ENCODE assay signal across 10 cellular contexts in the genomic region with DNA sequence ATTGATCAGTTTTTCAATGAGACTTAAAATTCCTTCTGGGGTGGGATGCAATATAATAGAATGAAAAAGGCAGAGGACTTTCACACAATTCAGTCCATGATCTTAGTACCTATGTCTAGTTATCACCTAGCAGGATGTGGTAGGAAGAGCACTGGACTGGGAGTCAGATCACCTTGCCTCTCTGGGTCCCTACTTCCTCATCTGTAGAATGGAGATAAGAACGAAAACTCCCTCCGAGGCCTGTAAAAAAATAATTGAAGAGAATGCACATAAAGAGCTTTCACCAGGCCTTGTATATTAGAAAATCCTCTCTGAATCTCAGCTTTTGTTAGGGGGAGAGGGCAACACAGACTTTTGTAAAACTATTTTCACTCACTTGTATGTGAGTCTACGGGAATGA. TPM values are rescaled to one million over a fixed set of nuclear protein-coding genes. Genes with fewer than 3 reads are reported as not detected.
A peak's percentile ranks its signal among the peaks of the same experiment; 100 is the strongest.
DNase-seq lines count a peak whose midpoint lies in the region; TF ChIP-seq lines count a peak whose summit lies in the region.
"Had no signal": no experiment of that assay in that cellular context is flagged by ENCODE, and none has a peak within 500 bp of the region (broad histone marks: within the 10 kb centered on the region; RNA-seq: fewer than 3 reads in every experiment).

No MANE protein-coding gene starts in this region.

- H3K36me3 ChIP-seq in Loucy (ENCODE audit: insufficient read depth, low read length) (no peaks in the 10 kb centered on the region), breast epithelium (no peaks in the 10 kb centered on the region), tibial artery (no peaks in the 10 kb centered on the region)
- H3K36me3 ChIP-seq: spleen, upper lobe of left lung had no signal

- DNase-seq in CMK (ENCODE audit: low read depth) (peak; percentile 21), breast epithelium (ENCODE audit: low spot score in 2 of 2) (no peak), nephron progenitor cell (no peak), COLO668 (lab: John Stamatoyannopoulos, UW; ENCODE audit: unreplicated experiment) (no peak), GM13977 (ENCODE audit: low spot score) (no peak), tibial artery (no peak), islet precursor cell (no peak)

- TF ChIP-seq CTCF in Loucy (conservative IDR thresholded peaks at IDR 0.05; ENCODE audit: low read length) (no peak), breast epithelium (IDR thresholded peaks at IDR 0.05) (no peak), nephron progenitor cell (IDR thresholded peaks at IDR 0.05) (no peak), GM13977 (IDR thresholded peaks at IDR 0.05; ENCODE audit: extremely low read depth, insufficient read depth, missing control alignments) (no peak), tibial artery (IDR thresholded peaks at IDR 0.05) (no peak)

- peak overlapping the region; percentile 43 for H3K27ac Mint-ChIP-seq in nephron progenitor cell

- intact Hi-C loops in breast epithelium (cut with DNase I; ENCODE audit: low total_unique reads) (no loop called here), tibial artery (cut with DNase I; ENCODE audit: low total_unique reads) (no loop called here)

- H2AFZ ChIP-seq in Loucy (ENCODE audit: low read length): peak overlapping the region; percentile 98

- H3K9me3 Mint-ChIP-seq in nephron progenitor cell: peaks cover 10% of the 10 kb centered on the region

- H3K27me3 ChIP-seq in Loucy (ENCODE audit: insufficient read depth, low read length, poor library complexity, severe bottlenecking): no peaks in the 10 kb centered on the region
- H3K27me3 ChIP-seq in breast epithelium: no peaks in the 10 kb centered on the region
- H3K27me3 ChIP-seq in tibial artery: peaks cover 0 to 3% of the 10 kb centered on the region in 2 donors

- H4K20me1 ChIP-seq in Loucy (ENCODE audit: insufficient read depth, low read length, poor library complexity, severe bottlenecking): no peaks in the 10 kb centered on the region

- no peaks in the 10 kb centered on the region; the same call in 1 of the 2 replicates for H3F3A ChIP-seq in Loucy (ENCODE audit: low read depth)

- H3K4me3 Mint-ChIP-seq in nephron progenitor cell: peak overlapping the region; percentile 80

- peaks cover 19% of the 10 kb centered on the region for H3K36me3 Mint-ChIP-seq in nephron progenitor cell (ENCODE audit: low read depth)

- peaks cover 48% of the 10 kb centered on the region for H3K4me1 Mint-ChIP-seq in nephron progenitor cell

- H3K27ac ChIP-seq in breast epithelium (no peak overlapping the region), tibial artery (no peak overlapping the region)
- H3K27ac ChIP-seq: spleen, upper lobe of left lung had no signal

- peak overlapping the region; percentile 91 for H3K4me3 ChIP-seq in Loucy (ENCODE audit: low read length, poor library complexity, severe bottlenecking)
- H3K4me3 ChIP-seq in breast epithelium: peak overlapping the region in 2 of 3 donors; percentile 65 to 85
- H3K4me3 ChIP-seq in tibial artery: no peak overlapping the region

- no peak for TF ChIP-seq POLR2A in breast epithelium (IDR thresholded peaks at IDR 0.05)

- H3K4me2 ChIP-seq in Loucy (ENCODE audit: low read depth, low read length, poor library complexity, severe bottlenecking): peak overlapping the region; percentile 74

- H3K79me2 ChIP-seq in Loucy (ENCODE audit: insufficient read depth, low read length): peaks cover 14% of the 10 kb centered on the region; the same call in 1 of the 2 replicates

- H3K9me3 ChIP-seq in Loucy (ENCODE audit: insufficient read depth, low read depth, low read length) (no peaks in the 10 kb centered on the region), breast epithelium (no peaks in the 10 kb centered on the region), tibial artery (no peaks in the 10 kb centered on the region)
- H3K9me3 ChIP-seq: spleen, upper lobe of left lung had no signal

- peak overlapping the region; percentile 66 for H3K9ac ChIP-seq in Loucy (ENCODE audit: low read depth, low read length, poor library complexity, severe bottlenecking)

- H3K4me1 ChIP-seq in Loucy (ENCODE audit: insufficient read depth, low read length, poor library complexity, severe bottlenecking) (peaks cover 23% of the 10 kb centered on the region), breast epithelium (no peaks in the 10 kb centered on the region), tibial artery (peaks cover 0 to 16% (median 11%) of the 10 kb centered on the region in 4 donors)

- no peaks in the 10 kb centered on the region for H3K9me2 ChIP-seq in Loucy (replicated peaks; ENCODE audit: low read depth, low read length)

- in situ Hi-C loops in GM13977 (cut with MboI; ENCODE audit: low pct_unique_long_range_greater_than_20kb, low sequenced_read_pairs, unreplicated experiment): no loop called here

- peaks cover 3% of the 10 kb centered on the region for H3K27me3 Mint-ChIP-seq in nephron progenitor cell (ENCODE audit: low read depth, poor library complexity)

RNA-seq across cellular contexts. Expression of gene TMEFF1, which starts 0.7 kb away (rescaled TPM):
- under 1 TPM; 0.29 to 0.66 (median 0.32) TPM for total RNA-seq in breast epithelium

RNA-seq across cellular contexts. Expression of gene MSANTD3, which starts 45.3 kb away (rescaled TPM):
- 10 to 100 TPM; 13.0 to 23.9 (median 18.0) TPM for total RNA-seq in breast epithelium

Comparison
In these comparisons a context has a peak if more than half of its experiments do, and no peak if none do; other contexts are left out.
1. H3K4me3 ChIP-seq: peak in Loucy (single experiment) and breast epithelium (2 of 3); none in tibial artery (0 of 2).